ENCODE assay signal across 13 cellular contexts in the genomic region with DNA sequence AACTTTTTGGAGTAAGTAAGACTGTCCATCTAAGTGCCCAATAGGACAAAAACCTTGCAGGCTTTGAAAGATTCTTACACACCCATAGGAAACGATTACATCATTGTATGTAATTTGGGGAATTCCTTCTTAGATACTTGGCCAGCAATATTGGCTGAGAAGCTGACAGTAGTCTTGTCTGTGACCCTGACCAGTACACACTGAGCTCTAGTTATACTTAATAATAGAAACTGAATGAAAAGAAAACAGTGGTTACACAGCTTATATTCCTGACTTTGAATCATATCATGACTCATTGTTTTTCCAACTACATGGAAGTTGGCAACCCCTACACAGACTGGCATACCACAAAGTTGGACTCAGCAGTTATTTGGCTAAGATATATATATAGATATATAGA. TPM values are rescaled to one million over a fixed set of nuclear protein-coding genes. Genes with fewer than 3 reads are reported as not detected.
DNase-seq lines count a peak whose midpoint lies in the region; TF ChIP-seq lines count a peak whose summit lies in the region.
"Had no signal": no experiment of that assay in that cellular context is flagged by ENCODE, and none has a peak within 500 bp of the region (broad histone marks: within the 10 kb centered on the region; RNA-seq: fewer than 3 reads in every experiment).

No MANE protein-coding gene starts in this region.

- TF ChIP-seq POLR2A in erythroblast (IDR thresholded peaks at IDR 0.05; ENCODE audit: low read length), result no peak

- H3K27me3 ChIP-seq in BJ (ENCODE audit: control insufficient read depth, insufficient read depth, low read length), result peaks cover 4% of the 10 kb centered on the region

- POLR2A ChIA-PET in BJ (lab: Charles Lee), result no interaction called here

- no peak for TF ChIP-seq CTCF in BJ (IDR thresholded peaks at IDR 0.05; ENCODE audit: insufficient read depth, low read depth, low read length)

- H3K36me3 ChIP-seq in BJ (ENCODE audit: control insufficient read depth, insufficient read depth, low read length), result no peaks in the 10 kb centered on the region

- CTCF ChIA-PET in BJ (lab: Yijun Ruan, JAX), result no interaction called here

- no peak overlapping the region for H3K4me3 ChIP-seq in BJ (ENCODE audit: low read depth, low read length)

- peak; percentile 23 for DNase-seq in BJ (ENCODE audit: low read depth)
- peak; percentile 85 for DNase-seq in M059J (ENCODE audit: low read depth)
- peak; percentile 93 for DNase-seq in dedifferentiated amniotic fluid mesenchymal stem cell (ENCODE audit: extremely low spot score)
- DNase-seq in myocyte (ENCODE audit: low read depth), result peak; percentile 43
- DNase-seq in DMS114 treated with DMSO at 0.1 percent for 48 hours (lab: John Stamatoyannopoulos, UW; ENCODE audit: unreplicated experiment), result no peak
- no peak for DNase-seq in erythroblast (lab: John Stamatoyannopoulos, UW)
- DNase-seq in NCI-H146 treated with DMSO at 0.1 percent for 48 hours (lab: John Stamatoyannopoulos, UW; ENCODE audit: unreplicated experiment), result no peak
- DNase-seq in NCI-H2227 (lab: John Stamatoyannopoulos, UW; ENCODE audit: unreplicated experiment), result no peak
- DNase-seq: activated CD4-positive, alpha-beta memory T cell treated with anti-CD3 and anti-CD28 coated beads, Interleukin-2, amount 10 ng/mL, durations not matched to agents 7 days and 5 days; Caco-2; left cardiac atrium; NCI-H2029 treated with DMSO at 0.1 percent for 48 hours; occipital lobe had no signal

RNA-seq across cellular contexts. Expression of gene TLR2, which starts 7.1 kb away (rescaled TPM):
- polyA plus RNA-seq in BJ (2011; rRNA removed), result 0.05 TPM in 1 of 2 replicates, not detected in the other
- polyA minus RNA-seq in BJ (2011; rRNA and poly(A)+ RNA removed), result 0.05 and 0.21 TPM in 2 replicates
- total RNA-seq in M059J (2014; rRNA removed; shearing (Covaris generic)), result 4.8 and 6.3 TPM in 2 replicates
- total RNA-seq in myocyte, result 0.47 TPM in 1 of 2 replicates, not detected in the other
- polyA plus RNA-seq in myocyte (2012), result not detected

Comparison
In these comparisons a context has a peak if more than half of its experiments do, and no peak if none do; other contexts are left out.
1. DNase-seq: peak in BJ (single experiment), M059J (single experiment), dedifferentiated amniotic fluid mesenchymal stem cell (single experiment) and myocyte (single experiment); none in DMS114 treated with DMSO at 0.1 percent for 48 hours (single experiment), erythroblast (0 of 2), NCI-H146 treated with DMSO at 0.1 percent for 48 hours (single experiment) and NCI-H2227 (single experiment).